In the genomic region with DNA sequence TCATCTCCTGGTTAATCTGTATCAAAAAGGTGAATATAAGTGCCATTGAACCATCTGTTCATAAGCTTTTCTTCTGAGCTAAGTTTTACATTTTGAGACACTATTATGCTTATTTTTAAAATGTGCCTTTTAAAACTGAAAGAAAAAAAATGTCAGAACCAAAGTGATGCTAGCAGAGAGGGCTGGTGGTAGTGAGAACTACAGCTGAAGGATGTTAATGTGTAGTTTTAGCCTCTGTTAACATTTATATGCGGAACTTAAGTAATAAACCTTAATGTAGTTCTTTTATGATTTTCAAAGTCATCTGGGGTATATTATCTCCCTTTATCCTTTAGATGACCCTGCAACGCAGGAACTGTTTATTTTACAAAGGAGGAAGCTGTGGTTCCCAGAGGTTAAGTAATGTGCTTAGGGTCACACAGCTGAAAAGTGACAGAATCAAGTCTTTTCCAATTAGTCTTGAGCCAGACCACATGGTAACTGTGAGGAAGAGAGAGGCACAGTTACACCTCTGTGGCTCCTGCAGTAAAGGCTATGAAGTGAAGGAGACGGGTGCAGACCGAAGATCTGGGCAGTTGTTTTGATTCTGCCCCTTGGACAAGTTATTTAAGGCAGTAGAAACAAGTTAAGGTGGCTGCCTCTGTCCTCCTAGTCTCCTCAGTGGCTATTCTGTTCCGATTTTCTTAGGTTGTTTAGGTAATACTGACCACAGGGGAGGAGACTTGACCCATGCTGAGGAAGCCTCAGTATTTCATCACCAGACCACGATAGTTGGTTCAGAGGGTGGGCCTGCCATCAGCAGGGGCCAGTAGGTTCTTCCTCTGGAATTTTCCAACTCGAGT, we compare ENCODE assay signal across 1 cellular context.
TF ChIP-seq lines count a peak whose summit lies in the region.

No MANE protein-coding gene starts in this region.

TF ChIP-seq in GM23338, 12 proteins besides CTCF, POLR2A, EP300 and RAD21 (continued from another document):
- no peak for TF ChIP-seq ZNF114 (CRISPR knock-in tag; IDR thresholded peaks at IDR 0.05)
- TF ChIP-seq STAT1 (IDR thresholded peaks at IDR 0.05; ENCODE audit: unreplicated experiment) = no peak
- no peak for TF ChIP-seq NANOG (IDR thresholded peaks at IDR 0.05; ENCODE audit: borderline replicate concordance)
- TF ChIP-seq, protein P1, sequence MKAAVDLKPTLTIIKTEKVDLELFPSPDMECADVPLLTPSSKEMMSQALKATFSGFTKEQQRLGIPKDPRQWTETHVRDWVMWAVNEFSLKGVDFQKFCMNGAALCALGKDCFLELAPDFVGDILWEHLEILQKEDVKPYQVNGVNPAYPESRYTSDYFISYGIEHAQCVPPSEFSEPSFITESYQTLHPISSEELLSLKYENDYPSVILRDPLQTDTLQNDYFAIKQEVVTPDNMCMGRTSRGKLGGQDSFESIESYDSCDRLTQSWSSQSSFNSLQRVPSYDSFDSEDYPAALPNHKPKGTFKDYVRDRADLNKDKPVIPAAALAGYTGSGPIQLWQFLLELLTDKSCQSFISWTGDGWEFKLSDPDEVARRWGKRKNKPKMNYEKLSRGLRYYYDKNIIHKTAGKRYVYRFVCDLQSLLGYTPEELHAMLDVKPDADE (IDR thresholded peaks at IDR 0.05) = no peak
- no peak for TF ChIP-seq EZH2 (IDR thresholded peaks at IDR 0.05; ENCODE audit: low read depth, unreplicated experiment)
- TF ChIP-seq POLR2AphosphoS5 (IDR thresholded peaks at IDR 0.05; ENCODE audit: low read depth) = no peak
- no peak for TF ChIP-seq ZNF331 (CRISPR knock-in tag; IDR thresholded peaks at IDR 0.05; ENCODE audit: low read depth)
- TF ChIP-seq JUNB (IDR thresholded peaks at IDR 0.05; ENCODE audit: unreplicated experiment) = no peak
- TF ChIP-seq EZH2phosphoT487 (IDR thresholded peaks at IDR 0.05; ENCODE audit: unreplicated experiment) = no peak
- TF ChIP-seq, protein P2, sequence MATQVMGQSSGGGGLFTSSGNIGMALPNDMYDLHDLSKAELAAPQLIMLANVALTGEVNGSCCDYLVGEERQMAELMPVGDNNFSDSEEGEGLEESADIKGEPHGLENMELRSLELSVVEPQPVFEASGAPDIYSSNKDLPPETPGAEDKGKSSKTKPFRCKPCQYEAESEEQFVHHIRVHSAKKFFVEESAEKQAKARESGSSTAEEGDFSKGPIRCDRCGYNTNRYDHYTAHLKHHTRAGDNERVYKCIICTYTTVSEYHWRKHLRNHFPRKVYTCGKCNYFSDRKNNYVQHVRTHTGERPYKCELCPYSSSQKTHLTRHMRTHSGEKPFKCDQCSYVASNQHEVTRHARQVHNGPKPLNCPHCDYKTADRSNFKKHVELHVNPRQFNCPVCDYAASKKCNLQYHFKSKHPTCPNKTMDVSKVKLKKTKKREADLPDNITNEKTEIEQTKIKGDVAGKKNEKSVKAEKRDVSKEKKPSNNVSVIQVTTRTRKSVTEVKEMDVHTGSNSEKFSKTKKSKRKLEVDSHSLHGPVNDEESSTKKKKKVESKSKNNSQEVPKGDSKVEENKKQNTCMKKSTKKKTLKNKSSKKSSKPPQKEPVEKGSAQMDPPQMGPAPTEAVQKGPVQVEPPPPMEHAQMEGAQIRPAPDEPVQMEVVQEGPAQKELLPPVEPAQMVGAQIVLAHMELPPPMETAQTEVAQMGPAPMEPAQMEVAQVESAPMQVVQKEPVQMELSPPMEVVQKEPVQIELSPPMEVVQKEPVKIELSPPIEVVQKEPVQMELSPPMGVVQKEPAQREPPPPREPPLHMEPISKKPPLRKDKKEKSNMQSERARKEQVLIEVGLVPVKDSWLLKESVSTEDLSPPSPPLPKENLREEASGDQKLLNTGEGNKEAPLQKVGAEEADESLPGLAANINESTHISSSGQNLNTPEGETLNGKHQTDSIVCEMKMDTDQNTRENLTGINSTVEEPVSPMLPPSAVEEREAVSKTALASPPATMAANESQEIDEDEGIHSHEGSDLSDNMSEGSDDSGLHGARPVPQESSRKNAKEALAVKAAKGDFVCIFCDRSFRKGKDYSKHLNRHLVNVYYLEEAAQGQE (IDR thresholded peaks at IDR 0.05; ENCODE audit: unreplicated experiment) = no peak
TF ChIP-seq in GM23338: peak in this region for 0.
